ENCODE assay signal across 8 cellular contexts in the genomic region with DNA sequence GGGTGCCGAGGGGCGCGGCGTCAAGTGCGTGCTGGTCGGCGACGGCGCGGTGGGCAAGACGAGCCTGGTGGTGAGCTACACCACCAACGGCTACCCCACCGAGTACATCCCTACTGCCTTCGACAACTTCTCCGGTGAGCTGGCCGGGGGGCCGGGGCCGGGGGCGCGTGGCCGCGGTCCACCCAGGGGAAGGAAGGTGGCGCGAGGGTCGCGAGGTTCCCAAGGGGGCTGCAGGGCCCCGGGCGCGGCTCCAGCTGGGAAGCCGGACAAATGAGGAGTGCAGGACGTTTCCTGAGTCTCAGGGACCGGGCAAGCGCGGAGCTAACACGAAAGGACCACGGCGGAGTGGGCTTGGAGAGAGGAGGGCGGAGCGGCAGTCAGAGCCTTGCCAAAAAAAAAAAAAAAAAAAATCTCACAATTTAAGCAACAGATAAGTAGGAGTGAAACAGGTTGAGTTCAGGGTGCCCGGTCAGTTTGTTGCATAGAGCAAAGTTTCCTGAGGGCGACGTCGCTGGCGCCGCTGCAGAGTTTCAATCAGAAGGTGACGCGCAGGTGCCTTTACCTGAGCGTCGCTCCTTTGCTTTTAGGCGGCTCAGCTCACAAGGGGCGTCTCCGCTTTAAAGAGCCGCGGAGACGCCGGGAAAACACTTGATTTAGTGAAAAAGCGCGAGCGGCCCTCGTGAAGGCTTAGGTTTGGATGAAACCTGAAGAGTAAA. TPM values are rescaled to one million over a fixed set of nuclear protein-coding genes. Genes with fewer than 3 reads are reported as not detected.
A peak's percentile ranks its signal among the peaks of the same experiment; 100 is the strongest.
DNase-seq lines count a peak whose midpoint lies in the region; ATAC-seq and TF ChIP-seq lines count a peak whose summit lies in the region.

No MANE protein-coding gene starts in this region.

- H3K27me3 ChIP-seq in neural cell (ENCODE audit: insufficient read depth, low read depth, low read length): no peaks in the 10 kb centered on the region

- peak overlapping the region; percentile 79 for H3K4me3 Mint-ChIP-seq in activated T-cell treated with anti-CD3 and anti-CD28 coated beads, Interleukin-2, amount 50 U/mL, for 24 hours

- no peaks in the 10 kb centered on the region for H3F3A ChIP-seq in neural cell (ENCODE audit: insufficient read depth, low read length, poor library complexity, severe bottlenecking)

- no peaks in the 10 kb centered on the region for H3K9me3 Mint-ChIP-seq in activated T-cell treated with anti-CD3 and anti-CD28 coated beads, Interleukin-2, amount 50 U/mL, for 24 hours

- H3K36me3 Mint-ChIP-seq in activated T-cell treated with anti-CD3 and anti-CD28 coated beads, Interleukin-2, amount 50 U/mL, for 24 hours (ENCODE audit: low read depth): no peaks in the 10 kb centered on the region

- peak; percentile 55 for DNase-seq in activated T-cell treated with anti-CD3 and anti-CD28 coated beads, Interleukin-2, amount 50 U/mL, for 24 hours
- DNase-seq in fibroblast of mammary gland (ENCODE audit: low read depth) (peak; percentile 5), amniotic stem cell (lab: John Stamatoyannopoulos, UW) (no peak), NCI-H187 treated with DMSO at 0.1 percent for 48 hours (lab: John Stamatoyannopoulos, UW) (no peak)

- H3K79me2 ChIP-seq in neural cell (replicated peaks; ENCODE audit: insufficient read depth, low read length): peaks cover 15% of the 10 kb centered on the region

- TF ChIP-seq EP300 in neural cell (conservative IDR thresholded peaks at IDR 0.05; ENCODE audit: poor library complexity, severe bottlenecking): no peak

- peak overlapping the region; percentile 18 for H3K4me3 ChIP-seq in fibroblast of mammary gland (ENCODE audit: control insufficient read depth, low read depth, low read length)
- peak overlapping the region; percentile 89 for H3K4me3 ChIP-seq in neural cell (ENCODE audit: low read length)

- peak overlapping the region; percentile 58 for H3K27ac Mint-ChIP-seq in activated T-cell treated with anti-CD3 and anti-CD28 coated beads, Interleukin-2, amount 50 U/mL, for 24 hours

- TF ChIP-seq CTCF in LNCAP (IDR thresholded peaks at IDR 0.05) (0 out of 2 replicates have a peak, but pooled peaks have one; percentile 21), fibroblast of mammary gland (conservative IDR thresholded peaks at IDR 0.05; ENCODE audit: control insufficient read depth, insufficient read depth, low read depth, low read length) (no peak), neural cell (IDR thresholded peaks at IDR 0.05; ENCODE audit: poor library complexity, severe bottlenecking) (no peak)

- H3K27ac ChIP-seq in neural cell (ENCODE audit: low read length): no peak overlapping the region

- no peaks in the 10 kb centered on the region for H4K20me1 ChIP-seq in neural cell (ENCODE audit: insufficient read depth)

- H3K9me2 ChIP-seq in neural cell (ENCODE audit: insufficient read depth, low read length): no peaks in the 10 kb centered on the region

- peaks cover 21% of the 10 kb centered on the region for H3K4me1 Mint-ChIP-seq in activated T-cell treated with anti-CD3 and anti-CD28 coated beads, Interleukin-2, amount 50 U/mL, for 24 hours (ENCODE audit: low read depth)

- peaks cover 9% of the 10 kb centered on the region for H3K27me3 Mint-ChIP-seq in activated T-cell treated with anti-CD3 and anti-CD28 coated beads, Interleukin-2, amount 50 U/mL, for 24 hours

- peak overlapping the region; percentile 24 for H2AFZ ChIP-seq in neural cell (ENCODE audit: low read depth, low read length)

- ATAC-seq in GM18498 (IDR thresholded peaks at IDR 0.05; ENCODE audit: unreplicated experiment) (peak; percentile 23), HG03095 (IDR thresholded peaks at IDR 0.05; ENCODE audit: unreplicated experiment) (no peak)

- peak overlapping the region; percentile 81 for H3K9ac ChIP-seq in neural cell (ENCODE audit: low read length)

- H3K4me2 ChIP-seq in neural cell (ENCODE audit: low read length): peak overlapping the region; percentile 82

- no peaks in the 10 kb centered on the region for H3K9me3 ChIP-seq in neural cell (ENCODE audit: low read length)

- H3K36me3 ChIP-seq in neural cell (ENCODE audit: insufficient read depth, low read length): no peaks in the 10 kb centered on the region

- peak; percentile 37 for TF ChIP-seq RAD21 in neural cell (conservative IDR thresholded peaks at IDR 0.05)

TF ChIP-seq in neural cell, 6 proteins besides CTCF, POLR2A, EP300 and RAD21:
- TF ChIP-seq POLR2AphosphoS5 (IDR thresholded peaks at IDR 0.05) (no peak), TAF1 (IDR thresholded peaks at IDR 0.05; ENCODE audit: low read depth) (peak; percentile 18), MXI1 (conservative IDR thresholded peaks at IDR 0.05; ENCODE audit: poor library complexity, severe bottlenecking) (peak; percentile 19), SMC3 (conservative IDR thresholded peaks at IDR 0.05; ENCODE audit: poor library complexity) (peak; percentile 38)
TF ChIP-seq in neural cell: peak in this region for 3.

RNA-seq across cellular contexts. Expression of a gene that starts 0.8 kb away (rescaled TPM):
- 13.0 and 15.1 TPM in 2 replicates for polyA plus RNA-seq in neural cell
- polyA minus RNA-seq in neural cell: 25.6 and 28.2 TPM in 2 replicates

Comparison
In these comparisons a context has a peak if more than half of its experiments do, and no peak if none do; other contexts are left out.
1. DNase-seq: peak in activated T-cell treated with anti-CD3 and anti-CD28 coated beads, Interleukin-2, amount 50 U/mL, for 24 hours (single experiment) and fibroblast of mammary gland (single experiment); none in amniotic stem cell (single experiment) and NCI-H187 treated with DMSO at 0.1 percent for 48 hours (single experiment).